ENCODE assay signal across 1 cellular context in the genomic region with DNA sequence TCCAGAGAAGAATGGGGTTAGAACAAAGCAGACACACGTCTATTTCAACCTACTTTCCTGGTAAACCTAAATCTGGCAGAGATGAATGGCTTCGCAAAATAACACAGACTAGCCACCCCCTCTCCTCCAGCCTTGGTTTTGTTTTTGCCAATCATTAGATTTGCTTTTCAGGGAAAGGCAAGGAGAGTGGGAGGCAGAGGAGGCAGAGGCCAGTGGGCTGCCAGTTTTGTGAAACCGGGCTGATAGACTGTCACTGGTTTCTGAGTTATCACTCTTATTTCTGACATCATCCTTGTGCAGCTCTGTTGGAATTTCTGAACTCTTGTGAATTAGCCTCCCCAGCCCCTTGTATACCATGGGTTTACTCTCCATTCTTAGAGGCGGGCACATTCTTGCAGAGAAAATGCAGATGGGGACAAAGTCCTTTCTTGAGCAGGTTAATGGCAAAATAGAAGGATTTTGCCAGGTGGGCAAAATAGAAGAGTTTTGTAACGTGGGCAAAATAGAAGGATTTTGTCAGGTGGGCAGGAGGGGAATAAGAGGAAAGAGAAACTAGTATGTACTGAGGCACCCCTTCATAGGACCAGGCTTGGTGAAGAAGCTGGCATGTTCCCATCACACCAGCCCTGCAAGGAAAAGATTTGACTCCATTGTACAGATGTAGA.
TF ChIP-seq lines count a peak whose summit lies in the region.

No MANE protein-coding gene starts in this region.

TF ChIP-seq in SK-N-SH treated with all-trans-retinoic acid at 6 μM for 48 hours, 23 proteins besides CTCF, POLR2A, EP300 and RAD21 (continued from another document):
- TF ChIP-seq, protein P1, sequence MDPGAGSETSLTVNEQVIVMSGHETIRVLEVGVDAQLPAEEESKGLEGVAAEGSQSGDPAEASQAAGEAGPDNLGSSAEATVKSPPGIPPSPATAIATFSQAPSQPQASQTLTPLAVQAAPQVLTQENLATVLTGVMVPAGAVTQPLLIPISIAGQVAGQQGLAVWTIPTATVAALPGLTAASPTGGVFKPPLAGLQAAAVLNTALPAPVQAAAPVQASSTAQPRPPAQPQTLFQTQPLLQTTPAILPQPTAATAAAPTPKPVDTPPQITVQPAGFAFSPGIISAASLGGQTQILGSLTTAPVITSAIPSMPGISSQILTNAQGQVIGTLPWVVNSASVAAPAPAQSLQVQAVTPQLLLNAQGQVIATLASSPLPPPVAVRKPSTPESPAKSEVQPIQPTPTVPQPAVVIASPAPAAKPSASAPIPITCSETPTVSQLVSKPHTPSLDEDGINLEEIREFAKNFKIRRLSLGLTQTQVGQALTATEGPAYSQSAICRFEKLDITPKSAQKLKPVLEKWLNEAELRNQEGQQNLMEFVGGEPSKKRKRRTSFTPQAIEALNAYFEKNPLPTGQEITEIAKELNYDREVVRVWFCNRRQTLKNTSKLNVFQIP (CRISPR knock-in tag; IDR thresholded peaks at IDR 0.05; ENCODE audit: borderline replicate concordance, low read depth): no peak
- TF ChIP-seq, protein P2, sequence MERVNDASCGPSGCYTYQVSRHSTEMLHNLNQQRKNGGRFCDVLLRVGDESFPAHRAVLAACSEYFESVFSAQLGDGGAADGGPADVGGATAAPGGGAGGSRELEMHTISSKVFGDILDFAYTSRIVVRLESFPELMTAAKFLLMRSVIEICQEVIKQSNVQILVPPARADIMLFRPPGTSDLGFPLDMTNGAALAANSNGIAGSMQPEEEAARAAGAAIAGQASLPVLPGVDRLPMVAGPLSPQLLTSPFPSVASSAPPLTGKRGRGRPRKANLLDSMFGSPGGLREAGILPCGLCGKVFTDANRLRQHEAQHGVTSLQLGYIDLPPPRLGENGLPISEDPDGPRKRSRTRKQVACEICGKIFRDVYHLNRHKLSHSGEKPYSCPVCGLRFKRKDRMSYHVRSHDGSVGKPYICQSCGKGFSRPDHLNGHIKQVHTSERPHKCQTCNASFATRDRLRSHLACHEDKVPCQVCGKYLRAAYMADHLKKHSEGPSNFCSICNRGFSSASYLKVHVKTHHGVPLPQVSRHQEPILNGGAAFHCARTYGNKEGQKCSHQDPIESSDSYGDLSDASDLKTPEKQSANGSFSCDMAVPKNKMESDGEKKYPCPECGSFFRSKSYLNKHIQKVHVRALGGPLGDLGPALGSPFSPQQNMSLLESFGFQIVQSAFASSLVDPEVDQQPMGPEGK (CRISPR knock-in tag; IDR thresholded peaks at IDR 0.05; ENCODE audit: borderline replicate concordance): no peak
- TF ChIP-seq SNAI2 (CRISPR knock-in tag; IDR thresholded peaks at IDR 0.05) (no peak), PPARA (CRISPR knock-in tag; IDR thresholded peaks at IDR 0.05; ENCODE audit: borderline replicate concordance) (no peak), ZNF8 (CRISPR knock-in tag; IDR thresholded peaks at IDR 0.05) (no peak), OSR1 (CRISPR knock-in tag; IDR thresholded peaks at IDR 0.05) (no peak), TOX (CRISPR knock-in tag; IDR thresholded peaks at IDR 0.05; ENCODE audit: borderline replicate concordance) (no peak), ARNTL (CRISPR knock-in tag; IDR thresholded peaks at IDR 0.05; ENCODE audit: borderline replicate concordance, low read depth) (no peak), CSDC2 (CRISPR knock-in tag; IDR thresholded peaks at IDR 0.05) (no peak)
- TF ChIP-seq, protein P3, sequence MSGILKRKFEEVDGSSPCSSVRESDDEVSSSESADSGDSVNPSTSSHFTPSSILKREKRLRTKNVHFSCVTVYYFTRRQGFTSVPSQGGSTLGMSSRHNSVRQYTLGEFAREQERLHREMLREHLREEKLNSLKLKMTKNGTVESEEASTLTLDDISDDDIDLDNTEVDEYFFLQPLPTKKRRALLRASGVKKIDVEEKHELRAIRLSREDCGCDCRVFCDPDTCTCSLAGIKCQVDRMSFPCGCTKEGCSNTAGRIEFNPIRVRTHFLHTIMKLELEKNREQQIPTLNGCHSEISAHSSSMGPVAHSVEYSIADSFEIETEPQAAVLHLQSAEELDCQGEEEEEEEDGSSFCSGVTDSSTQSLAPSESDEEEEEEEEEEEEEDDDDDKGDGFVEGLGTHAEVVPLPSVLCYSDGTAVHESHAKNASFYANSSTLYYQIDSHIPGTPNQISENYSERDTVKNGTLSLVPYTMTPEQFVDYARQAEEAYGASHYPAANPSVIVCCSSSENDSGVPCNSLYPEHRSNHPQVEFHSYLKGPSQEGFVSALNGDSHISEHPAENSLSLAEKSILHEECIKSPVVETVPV (CRISPR knock-in tag; IDR thresholded peaks at IDR 0.05): no peak
TF ChIP-seq in SK-N-SH treated with all-trans-retinoic acid at 6 μM for 48 hours: peak in this region for 0.
